In the genomic region with DNA sequence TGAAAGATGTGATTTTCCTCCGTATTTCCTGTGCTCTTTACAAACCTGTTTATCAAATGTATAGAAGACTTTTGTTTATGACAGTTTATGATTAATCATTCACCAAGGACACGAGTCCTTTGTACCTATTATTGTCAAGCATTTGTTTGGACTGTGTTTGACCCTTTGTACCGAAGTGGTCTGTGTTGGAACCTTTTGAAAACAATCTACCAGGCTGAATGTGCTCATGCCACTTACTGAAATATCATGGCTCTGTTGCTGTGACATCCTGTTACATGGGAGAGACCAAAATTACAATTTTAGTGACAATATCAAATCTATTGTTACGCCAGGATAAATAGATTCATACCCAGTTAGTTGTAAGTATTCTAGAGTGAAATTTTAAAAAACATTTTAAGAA, we compare ENCODE assay signal across 1 cellular context.
TF ChIP-seq lines count a peak whose summit lies in the region.

No MANE protein-coding gene starts in this region.

TF ChIP-seq in HepG2, 621 proteins besides CTCF, POLR2A, EP300 and RAD21 (continued from another document and continues in another):
- TF ChIP-seq, protein P1, sequence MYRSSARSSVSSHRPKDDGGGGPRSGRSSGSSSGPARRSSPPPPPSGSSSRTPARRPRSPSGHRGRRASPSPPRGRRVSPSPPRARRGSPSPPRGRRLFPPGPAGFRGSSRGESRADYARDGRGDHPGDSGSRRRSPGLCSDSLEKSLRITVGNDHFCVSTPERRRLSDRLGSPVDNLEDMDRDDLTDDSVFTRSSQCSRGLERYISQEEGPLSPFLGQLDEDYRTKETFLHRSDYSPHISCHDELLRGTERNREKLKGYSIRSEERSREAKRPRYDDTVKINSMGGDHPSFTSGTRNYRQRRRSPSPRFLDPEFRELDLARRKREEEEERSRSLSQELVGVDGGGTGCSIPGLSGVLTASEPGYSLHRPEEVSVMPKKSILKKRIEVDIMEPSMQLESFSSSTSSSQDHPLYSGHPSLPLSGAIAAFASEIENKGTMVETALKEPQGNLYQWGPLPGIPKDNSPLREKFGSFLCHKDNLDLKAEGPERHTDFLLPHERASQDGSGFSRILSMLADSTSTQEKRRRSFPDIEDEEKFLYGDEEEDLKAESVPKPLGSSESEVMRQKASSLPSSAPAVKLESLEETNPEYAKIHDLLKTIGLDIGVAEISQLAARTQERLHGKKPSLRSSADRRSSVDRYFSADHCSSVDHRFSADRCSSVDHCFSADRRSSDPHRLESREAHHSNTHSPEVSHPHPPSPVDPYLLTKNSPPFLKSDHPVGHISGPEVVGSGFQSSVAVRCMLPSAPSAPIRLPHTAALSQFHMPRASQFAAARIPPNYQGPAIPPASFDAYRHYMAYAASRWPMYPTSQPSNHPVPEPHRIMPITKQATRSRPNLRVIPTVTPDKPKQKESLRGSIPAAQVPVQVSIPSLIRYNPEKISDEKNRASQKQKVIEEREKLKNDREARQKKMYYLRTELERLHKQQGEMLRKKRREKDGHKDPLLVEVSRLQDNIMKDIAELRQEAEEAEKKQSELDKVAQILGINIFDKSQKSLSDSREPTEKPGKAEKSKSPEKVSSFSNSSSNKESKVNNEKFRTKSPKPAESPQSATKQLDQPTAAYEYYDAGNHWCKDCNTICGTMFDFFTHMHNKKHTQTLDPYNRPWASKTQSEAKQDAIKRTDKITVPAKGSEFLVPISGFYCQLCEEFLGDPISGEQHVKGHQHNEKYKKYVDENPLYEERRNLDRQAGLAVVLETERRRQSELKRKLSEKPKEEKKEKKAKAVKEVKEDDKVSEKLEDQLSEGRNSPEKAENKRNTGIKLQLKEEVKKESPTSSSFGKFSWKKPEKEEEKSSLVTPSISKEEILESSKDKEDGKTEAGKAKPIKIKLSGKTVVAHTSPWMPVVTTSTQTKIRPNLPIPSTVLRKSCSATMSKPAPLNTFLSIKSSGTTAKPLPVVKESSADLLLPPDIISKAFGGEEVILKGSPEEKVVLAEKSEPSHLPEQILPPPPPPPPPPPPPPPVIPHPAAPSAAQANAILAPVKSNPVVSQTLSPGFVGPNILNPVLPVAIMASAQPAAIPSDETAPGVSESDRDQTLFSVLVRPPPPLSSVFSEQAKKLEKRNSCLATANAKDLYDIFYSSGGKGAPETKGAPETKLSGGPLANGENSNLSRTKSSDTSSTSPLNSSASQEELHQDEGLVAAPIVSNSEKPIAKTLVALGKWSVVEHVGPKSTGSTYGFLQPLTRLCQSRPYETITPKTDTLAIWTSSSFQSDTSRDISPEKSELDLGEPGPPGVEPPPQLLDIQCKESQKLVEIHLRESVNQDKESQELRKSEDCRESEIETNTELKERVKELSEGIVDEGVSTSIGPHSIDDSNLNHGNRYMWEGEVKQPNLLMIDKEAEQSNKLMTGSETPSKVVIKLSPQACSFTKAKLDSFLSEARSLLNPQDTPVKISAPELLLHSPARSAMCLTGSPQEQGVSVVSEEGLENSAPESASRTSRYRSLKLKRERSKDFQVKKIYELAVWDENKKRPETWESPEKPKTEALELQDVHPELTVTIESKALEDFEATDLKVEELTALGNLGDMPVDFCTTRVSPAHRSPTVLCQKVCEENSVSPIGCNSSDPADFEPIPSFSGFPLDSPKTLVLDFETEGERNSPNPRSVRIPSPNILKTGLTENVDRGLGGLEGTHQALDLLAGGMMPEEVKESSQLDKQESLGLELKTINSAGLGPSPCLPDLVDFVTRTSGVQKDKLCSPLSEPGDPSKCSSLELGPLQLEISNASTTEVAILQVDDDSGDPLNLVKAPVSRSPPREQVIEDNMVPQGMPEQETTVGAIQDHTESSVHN (CRISPR knock-in tag; IDR thresholded peaks at IDR 0.05) = no peak
- TF ChIP-seq ZBTB42 (CRISPR knock-in tag; IDR thresholded peaks at IDR 0.05) (no peak), ZNF674 (CRISPR knock-in tag; IDR thresholded peaks at IDR 0.05; ENCODE audit: low read depth) (no peak), SKI (IDR thresholded peaks at IDR 0.05; ENCODE audit: partially characterized antibody) (no peak), SRSF9 (IDR thresholded peaks at IDR 0.05; ENCODE audit: borderline replicate concordance, insufficient read depth, low read depth, low read length, poor library complexity, severe bottlenecking) (no peak), ZNF550 (CRISPR knock-in tag; IDR thresholded peaks at IDR 0.05; ENCODE audit: borderline replicate concordance) (no peak), TBX3 (IDR thresholded peaks at IDR 0.05; ENCODE audit: borderline replicate concordance) (no peak), NR2F1 (CRISPR knock-in tag; IDR thresholded peaks at IDR 0.05) (peak; percentile 28 to 45; a peak in 2 of 4 replicates), ZNF124 (CRISPR knock-in tag; IDR thresholded peaks at IDR 0.05) (no peak), ZBTB38 (CRISPR knock-in tag; IDR thresholded peaks at IDR 0.05) (no peak), MIXL1 (CRISPR knock-in tag; IDR thresholded peaks at IDR 0.05) (0 out of 2 replicates have a peak, but pooled peaks have one; percentile 51), ELF3 (CRISPR knock-in tag; IDR thresholded peaks at IDR 0.05) (0 out of 2 replicates have a peak, but pooled peaks have one; percentile 30), GTF2F1 (IDR thresholded peaks at IDR 0.05; ENCODE audit: low read length) (no peak), GABPA (IDR thresholded peaks at IDR 0.05; ENCODE audit: low read depth, low read length) (no peak), GABPA (CRISPR knock-in tag; IDR thresholded peaks at IDR 0.05; ENCODE audit: low read depth) (peak; percentile 14; the same call in 1 of the 2 replicates), ZNF430 (CRISPR knock-in tag; IDR thresholded peaks at IDR 0.05) (no peak), FIP1L1 (IDR thresholded peaks at IDR 0.05; ENCODE audit: borderline replicate concordance, insufficient read depth, low read depth, low read length) (no peak), BRD4 (CRISPR knock-in tag; IDR thresholded peaks at IDR 0.05) (no peak), ZNF747 (CRISPR knock-in tag; IDR thresholded peaks at IDR 0.05; ENCODE audit: borderline replicate concordance) (no peak), ZNF703 (CRISPR knock-in tag; IDR thresholded peaks at IDR 0.05; ENCODE audit: borderline replicate concordance) (no peak), MTF2 (CRISPR knock-in tag; IDR thresholded peaks at IDR 0.05; ENCODE audit: borderline replicate concordance) (no peak)
- TF ChIP-seq, protein P2, sequence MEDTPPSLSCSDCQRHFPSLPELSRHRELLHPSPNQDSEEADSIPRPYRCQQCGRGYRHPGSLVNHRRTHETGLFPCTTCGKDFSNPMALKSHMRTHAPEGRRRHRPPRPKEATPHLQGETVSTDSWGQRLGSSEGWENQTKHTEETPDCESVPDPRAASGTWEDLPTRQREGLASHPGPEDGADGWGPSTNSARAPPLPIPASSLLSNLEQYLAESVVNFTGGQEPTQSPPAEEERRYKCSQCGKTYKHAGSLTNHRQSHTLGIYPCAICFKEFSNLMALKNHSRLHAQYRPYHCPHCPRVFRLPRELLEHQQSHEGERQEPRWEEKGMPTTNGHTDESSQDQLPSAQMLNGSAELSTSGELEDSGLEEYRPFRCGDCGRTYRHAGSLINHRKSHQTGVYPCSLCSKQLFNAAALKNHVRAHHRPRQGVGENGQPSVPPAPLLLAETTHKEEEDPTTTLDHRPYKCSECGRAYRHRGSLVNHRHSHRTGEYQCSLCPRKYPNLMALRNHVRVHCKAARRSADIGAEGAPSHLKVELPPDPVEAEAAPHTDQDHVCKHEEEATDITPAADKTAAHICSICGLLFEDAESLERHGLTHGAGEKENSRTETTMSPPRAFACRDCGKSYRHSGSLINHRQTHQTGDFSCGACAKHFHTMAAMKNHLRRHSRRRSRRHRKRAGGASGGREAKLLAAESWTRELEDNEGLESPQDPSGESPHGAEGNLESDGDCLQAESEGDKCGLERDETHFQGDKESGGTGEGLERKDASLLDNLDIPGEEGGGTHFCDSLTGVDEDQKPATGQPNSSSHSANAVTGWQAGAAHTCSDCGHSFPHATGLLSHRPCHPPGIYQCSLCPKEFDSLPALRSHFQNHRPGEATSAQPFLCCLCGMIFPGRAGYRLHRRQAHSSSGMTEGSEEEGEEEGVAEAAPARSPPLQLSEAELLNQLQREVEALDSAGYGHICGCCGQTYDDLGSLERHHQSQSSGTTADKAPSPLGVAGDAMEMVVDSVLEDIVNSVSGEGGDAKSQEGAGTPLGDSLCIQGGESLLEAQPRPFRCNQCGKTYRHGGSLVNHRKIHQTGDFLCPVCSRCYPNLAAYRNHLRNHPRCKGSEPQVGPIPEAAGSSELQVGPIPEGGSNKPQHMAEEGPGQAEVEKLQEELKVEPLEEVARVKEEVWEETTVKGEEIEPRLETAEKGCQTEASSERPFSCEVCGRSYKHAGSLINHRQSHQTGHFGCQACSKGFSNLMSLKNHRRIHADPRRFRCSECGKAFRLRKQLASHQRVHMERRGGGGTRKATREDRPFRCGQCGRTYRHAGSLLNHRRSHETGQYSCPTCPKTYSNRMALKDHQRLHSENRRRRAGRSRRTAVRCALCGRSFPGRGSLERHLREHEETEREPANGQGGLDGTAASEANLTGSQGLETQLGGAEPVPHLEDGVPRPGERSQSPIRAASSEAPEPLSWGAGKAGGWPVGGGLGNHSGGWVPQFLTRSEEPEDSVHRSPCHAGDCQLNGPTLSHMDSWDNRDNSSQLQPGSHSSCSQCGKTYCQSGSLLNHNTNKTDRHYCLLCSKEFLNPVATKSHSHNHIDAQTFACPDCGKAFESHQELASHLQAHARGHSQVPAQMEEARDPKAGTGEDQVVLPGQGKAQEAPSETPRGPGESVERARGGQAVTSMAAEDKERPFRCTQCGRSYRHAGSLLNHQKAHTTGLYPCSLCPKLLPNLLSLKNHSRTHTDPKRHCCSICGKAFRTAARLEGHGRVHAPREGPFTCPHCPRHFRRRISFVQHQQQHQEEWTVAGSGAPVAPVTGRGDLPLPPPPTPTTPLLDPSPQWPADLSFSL (CRISPR knock-in tag; IDR thresholded peaks at IDR 0.05) = no peak
- TF ChIP-seq, protein P3, sequence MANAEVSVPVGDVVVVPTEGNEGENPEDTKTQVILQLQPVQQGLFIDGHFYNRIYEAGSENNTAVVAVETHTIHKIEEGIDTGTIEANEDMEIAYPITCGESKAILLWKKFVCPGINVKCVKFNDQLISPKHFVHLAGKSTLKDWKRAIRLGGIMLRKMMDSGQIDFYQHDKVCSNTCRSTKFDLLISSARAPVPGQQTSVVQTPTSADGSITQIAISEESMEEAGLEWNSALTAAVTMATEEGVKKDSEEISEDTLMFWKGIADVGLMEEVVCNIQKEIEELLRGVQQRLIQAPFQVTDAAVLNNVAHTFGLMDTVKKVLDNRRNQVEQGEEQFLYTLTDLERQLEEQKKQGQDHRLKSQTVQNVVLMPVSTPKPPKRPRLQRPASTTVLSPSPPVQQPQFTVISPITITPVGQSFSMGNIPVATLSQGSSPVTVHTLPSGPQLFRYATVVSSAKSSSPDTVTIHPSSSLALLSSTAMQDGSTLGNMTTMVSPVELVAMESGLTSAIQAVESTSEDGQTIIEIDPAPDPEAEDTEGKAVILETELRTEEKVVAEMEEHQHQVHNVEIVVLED (CRISPR knock-in tag; IDR thresholded peaks at IDR 0.05; ENCODE audit: borderline replicate concordance) = no peak
- TF ChIP-seq, protein P4, sequence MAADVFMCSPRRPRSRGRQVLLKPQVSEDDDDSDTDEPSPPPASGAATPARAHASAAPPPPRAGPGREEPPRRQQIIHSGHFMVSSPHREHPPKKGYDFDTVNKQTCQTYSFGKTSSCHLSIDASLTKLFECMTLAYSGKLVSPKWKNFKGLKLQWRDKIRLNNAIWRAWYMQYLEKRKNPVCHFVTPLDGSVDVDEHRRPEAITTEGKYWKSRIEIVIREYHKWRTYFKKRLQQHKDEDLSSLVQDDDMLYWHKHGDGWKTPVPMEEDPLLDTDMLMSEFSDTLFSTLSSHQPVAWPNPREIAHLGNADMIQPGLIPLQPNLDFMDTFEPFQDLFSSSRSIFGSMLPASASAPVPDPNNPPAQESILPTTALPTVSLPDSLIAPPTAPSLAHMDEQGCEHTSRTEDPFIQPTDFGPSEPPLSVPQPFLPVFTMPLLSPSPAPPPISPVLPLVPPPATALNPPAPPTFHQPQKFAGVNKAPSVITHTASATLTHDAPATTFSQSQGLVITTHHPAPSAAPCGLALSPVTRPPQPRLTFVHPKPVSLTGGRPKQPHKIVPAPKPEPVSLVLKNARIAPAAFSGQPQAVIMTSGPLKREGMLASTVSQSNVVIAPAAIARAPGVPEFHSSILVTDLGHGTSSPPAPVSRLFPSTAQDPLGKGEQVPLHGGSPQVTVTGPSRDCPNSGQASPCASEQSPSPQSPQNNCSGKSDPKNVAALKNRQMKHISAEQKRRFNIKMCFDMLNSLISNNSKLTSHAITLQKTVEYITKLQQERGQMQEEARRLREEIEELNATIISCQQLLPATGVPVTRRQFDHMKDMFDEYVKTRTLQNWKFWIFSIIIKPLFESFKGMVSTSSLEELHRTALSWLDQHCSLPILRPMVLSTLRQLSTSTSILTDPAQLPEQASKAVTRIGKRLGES (CRISPR knock-in tag; IDR thresholded peaks at IDR 0.05; ENCODE audit: borderline replicate concordance) = no peak
- TF ChIP-seq, protein P5, sequence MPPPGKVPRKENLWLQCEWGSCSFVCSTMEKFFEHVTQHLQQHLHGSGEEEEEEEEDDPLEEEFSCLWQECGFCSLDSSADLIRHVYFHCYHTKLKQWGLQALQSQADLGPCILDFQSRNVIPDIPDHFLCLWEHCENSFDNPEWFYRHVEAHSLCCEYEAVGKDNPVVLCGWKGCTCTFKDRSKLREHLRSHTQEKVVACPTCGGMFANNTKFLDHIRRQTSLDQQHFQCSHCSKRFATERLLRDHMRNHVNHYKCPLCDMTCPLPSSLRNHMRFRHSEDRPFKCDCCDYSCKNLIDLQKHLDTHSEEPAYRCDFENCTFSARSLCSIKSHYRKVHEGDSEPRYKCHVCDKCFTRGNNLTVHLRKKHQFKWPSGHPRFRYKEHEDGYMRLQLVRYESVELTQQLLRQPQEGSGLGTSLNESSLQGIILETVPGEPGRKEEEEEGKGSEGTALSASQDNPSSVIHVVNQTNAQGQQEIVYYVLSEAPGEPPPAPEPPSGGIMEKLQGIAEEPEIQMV (CRISPR knock-in tag; IDR thresholded peaks at IDR 0.05; ENCODE audit: low read depth) = no peak
- TF ChIP-seq, protein P6, sequence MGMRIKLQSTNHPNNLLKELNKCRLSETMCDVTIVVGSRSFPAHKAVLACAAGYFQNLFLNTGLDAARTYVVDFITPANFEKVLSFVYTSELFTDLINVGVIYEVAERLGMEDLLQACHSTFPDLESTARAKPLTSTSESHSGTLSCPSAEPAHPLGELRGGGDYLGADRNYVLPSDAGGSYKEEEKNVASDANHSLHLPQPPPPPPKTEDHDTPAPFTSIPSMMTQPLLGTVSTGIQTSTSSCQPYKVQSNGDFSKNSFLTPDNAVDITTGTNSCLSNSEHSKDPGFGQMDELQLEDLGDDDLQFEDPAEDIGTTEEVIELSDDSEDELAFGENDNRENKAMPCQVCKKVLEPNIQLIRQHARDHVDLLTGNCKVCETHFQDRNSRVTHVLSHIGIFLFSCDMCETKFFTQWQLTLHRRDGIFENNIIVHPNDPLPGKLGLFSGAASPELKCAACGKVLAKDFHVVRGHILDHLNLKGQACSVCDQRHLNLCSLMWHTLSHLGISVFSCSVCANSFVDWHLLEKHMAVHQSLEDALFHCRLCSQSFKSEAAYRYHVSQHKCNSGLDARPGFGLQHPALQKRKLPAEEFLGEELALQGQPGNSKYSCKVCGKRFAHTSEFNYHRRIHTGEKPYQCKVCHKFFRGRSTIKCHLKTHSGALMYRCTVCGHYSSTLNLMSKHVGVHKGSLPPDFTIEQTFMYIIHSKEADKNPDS (CRISPR knock-in tag; IDR thresholded peaks at IDR 0.05) = no peak
- TF ChIP-seq, protein P7, sequence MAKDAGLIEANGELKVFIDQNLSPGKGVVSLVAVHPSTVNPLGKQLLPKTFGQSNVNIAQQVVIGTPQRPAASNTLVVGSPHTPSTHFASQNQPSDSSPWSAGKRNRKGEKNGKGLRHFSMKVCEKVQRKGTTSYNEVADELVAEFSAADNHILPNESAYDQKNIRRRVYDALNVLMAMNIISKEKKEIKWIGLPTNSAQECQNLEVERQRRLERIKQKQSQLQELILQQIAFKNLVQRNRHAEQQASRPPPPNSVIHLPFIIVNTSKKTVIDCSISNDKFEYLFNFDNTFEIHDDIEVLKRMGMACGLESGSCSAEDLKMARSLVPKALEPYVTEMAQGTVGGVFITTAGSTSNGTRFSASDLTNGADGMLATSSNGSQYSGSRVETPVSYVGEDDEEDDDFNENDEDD (CRISPR knock-in tag; IDR thresholded peaks at IDR 0.05; ENCODE audit: borderline replicate concordance) = no peak
